21 cellular contexts compared by ENCODE assay signal in the genomic region with DNA sequence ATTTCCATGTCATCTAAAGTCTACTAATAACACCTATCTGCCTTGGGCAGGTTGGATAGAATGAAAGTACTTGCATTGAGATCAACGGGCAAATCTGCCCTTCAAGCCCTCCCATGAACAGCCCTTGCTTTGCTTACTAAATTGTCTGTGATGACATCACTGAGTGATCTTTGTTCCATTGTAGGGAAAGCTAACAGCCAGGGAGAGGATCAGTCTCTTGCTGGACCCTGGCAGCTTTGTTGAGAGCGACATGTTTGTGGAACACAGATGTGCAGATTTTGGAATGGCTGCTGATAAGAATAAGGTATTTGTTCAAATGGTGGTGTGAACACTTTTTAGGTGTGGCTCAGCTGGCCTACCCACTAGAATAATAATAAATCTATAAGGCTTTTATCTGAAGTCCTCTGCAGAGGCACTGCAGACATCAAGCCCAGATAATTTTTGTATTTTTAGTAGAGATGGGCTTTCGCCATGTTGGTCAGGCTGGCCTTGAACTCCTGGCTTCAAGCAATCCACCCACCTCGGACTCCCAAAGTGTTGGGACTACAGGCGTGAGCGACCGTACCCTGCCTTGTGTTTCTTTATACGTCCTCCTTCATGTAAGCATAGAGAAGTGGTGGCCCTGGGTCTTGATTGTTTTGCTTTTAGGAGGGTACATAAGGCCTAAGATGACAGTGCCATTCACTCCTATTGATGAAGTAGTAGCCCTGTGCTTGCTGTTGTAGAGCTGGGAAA. TPM values are rescaled to one million over a fixed set of nuclear protein-coding genes. Genes with fewer than 3 reads are reported as not detected.
DNase-seq lines count a peak whose midpoint lies in the region; ATAC-seq and TF ChIP-seq lines count a peak whose summit lies in the region.
"Had no signal": no experiment of that assay in that cellular context is flagged by ENCODE, and none has a peak within 500 bp of the region (broad histone marks: within the 10 kb centered on the region; RNA-seq: fewer than 3 reads in every experiment).

No MANE protein-coding gene starts in this region.

- no peaks in the 10 kb centered on the region for H3K9me3 Mint-ChIP-seq in progenitor cell of endocrine pancreas (ENCODE audit: low read depth)
- H3K9me3 Mint-ChIP-seq: CD4-positive, alpha-beta memory T cell; HFFc6; immature natural killer cell; naive thymus-derived CD8-positive, alpha-beta T cell had no signal

- H3K27ac Mint-ChIP-seq in progenitor cell of endocrine pancreas, result peak overlapping the region; percentile 65
- H3K27ac Mint-ChIP-seq: activated CD4-positive, alpha-beta T cell treated with anti-CD3 and anti-CD28 coated beads for 36 hours; HFFc6; immature natural killer cell had no signal

- ATAC-seq in left colon, result peak; percentile 93
- ATAC-seq in GM21737 (IDR thresholded peaks at IDR 0.05; ENCODE audit: unreplicated experiment), result no peak
- ATAC-seq in GM21447 (IDR thresholded peaks at IDR 0.05; ENCODE audit: unreplicated experiment), result no peak
- ATAC-seq in HG03139 (IDR thresholded peaks at IDR 0.05; ENCODE audit: unreplicated experiment), result no peak
- no peak for ATAC-seq in GM19455 (IDR thresholded peaks at IDR 0.05; ENCODE audit: unreplicated experiment)
- ATAC-seq: activated CD4-positive, alpha-beta T cell treated with anti-CD3 and anti-CD28 coated beads for 36 hours; naive thymus-derived CD8-positive, alpha-beta T cell had no signal

- H3K4me1 Mint-ChIP-seq in progenitor cell of endocrine pancreas (ENCODE audit: low read depth), result peaks cover 12% of the 10 kb centered on the region

- H3K27me3 Mint-ChIP-seq in progenitor cell of endocrine pancreas, result no peaks in the 10 kb centered on the region
- H3K27me3 Mint-ChIP-seq: activated CD4-positive, alpha-beta T cell treated with anti-CD3 and anti-CD28 coated beads for 36 hours; CD4-positive, alpha-beta memory T cell; naive thymus-derived CD8-positive, alpha-beta T cell had no signal

- peaks cover 15% of the 10 kb centered on the region for H3K36me3 Mint-ChIP-seq in progenitor cell of endocrine pancreas (ENCODE audit: insufficient read depth)

- TF ChIP-seq CTCF in progenitor cell of endocrine pancreas (IDR thresholded peaks at IDR 0.05; ENCODE audit: unreplicated experiment), result no peak

- DNase-seq in HuH-7 (ENCODE audit: low spot score), result peak; percentile 59
- DNase-seq in amygdala (lab: John Stamatoyannopoulos, UW), result peak in 31 of 56 donors; percentile 3 to 70 (median 27)
- peak in 1 of 2 donors; percentile 13 for DNase-seq in left colon
- no peak for DNase-seq in progenitor cell of endocrine pancreas (ENCODE audit: low spot score, unreplicated experiment)
- DNase-seq: activated CD4-positive, alpha-beta T cell treated with anti-CD3 and anti-CD28 coated beads for 36 hours; activated gamma-delta T cell treated with Interleukin-2 at 50 U/mL for 16 hours; amniotic stem cell; CD4-positive, alpha-beta memory T cell; effector memory CD4-positive, alpha-beta T cell; esophagus squamous epithelium; HFFc6; immature natural killer cell; KBM-7; MV-4-11; naive thymus-derived CD8-positive, alpha-beta T cell; NCI-H187; NCI-H345 had no signal

- intact Hi-C loops in left colon (cut with DNase I, micrococcal nuclease), result loop anchor here in 1 of 2 donors (10.0 kb wide), 2 partner anchors 61 to 171 kb away; a partner anchor contains a TSS

- H3K4me3 Mint-ChIP-seq in progenitor cell of endocrine pancreas (ENCODE audit: low read depth), result no peak overlapping the region
- H3K4me3 Mint-ChIP-seq: activated CD4-positive, alpha-beta T cell treated with anti-CD3 and anti-CD28 coated beads for 36 hours; CD4-positive, alpha-beta memory T cell; HFFc6; immature natural killer cell; naive thymus-derived CD8-positive, alpha-beta T cell had no signal

RNA-seq across cellular contexts. Expression of a gene that starts 5.7 kb away (rescaled TPM):
- total RNA-seq in left colon (10 to 100 TPM; 53.0 to 59.1 TPM), progenitor cell of endocrine pancreas (37.4 and 44.2 TPM in 2 replicates)

RNA-seq across cellular contexts. Expression of a gene that starts 59.7 kb away (rescaled TPM):
- 10 to 100 TPM; 22.6 to 24.5 TPM for total RNA-seq in left colon
- 39.9 and 42.0 TPM in 2 replicates for total RNA-seq in progenitor cell of endocrine pancreas
